ENCODE assay signal across 1 cellular context in genomic region chr6:38117281-38117680, GRCh38.
TF ChIP-seq lines count a peak whose summit lies in the region.

No MANE protein-coding gene starts in this region.

TF ChIP-seq in GM12878, 131 proteins besides CTCF, POLR2A, EP300 and RAD21 (continued from another document):
- TF ChIP-seq CEBPZ (IDR thresholded peaks at IDR 0.05; ENCODE audit: low read depth, low read length) (no peak), ZNF207 (IDR thresholded peaks at IDR 0.05; ENCODE audit: borderline replicate concordance) (no peak), POLR2AphosphoS2 (IDR thresholded peaks at IDR 0.05; ENCODE audit: low read depth, low read length) (no peak), ZNF274 (IDR thresholded peaks at IDR 0.05; ENCODE audit: insufficient read depth, insufficient read length) (no peak), RELB (IDR thresholded peaks at IDR 0.05; ENCODE audit: low read depth) (no peak), POLR2AphosphoS5 (IDR thresholded peaks at IDR 0.05; ENCODE audit: low read length) (no peak), TBL1XR1 (IDR thresholded peaks at IDR 0.05; ENCODE audit: low read depth, low read length) (no peak), JUNB (IDR thresholded peaks at IDR 0.05) (no peak), IRF3 (IDR thresholded peaks at IDR 0.05) (no peak), SMAD5 (IDR thresholded peaks at IDR 0.05; ENCODE audit: low read depth) (no peak), CHD2 (IDR thresholded peaks at IDR 0.05; ENCODE audit: borderline replicate concordance, low read depth, low read length) (no peak)
